22 cellular contexts compared by ENCODE assay signal in genomic region chrX:40607381-40607780, GRCh38. TPM values are rescaled to one million over a fixed set of nuclear protein-coding genes. Genes with fewer than 3 reads are reported as not detected.
DNase-seq lines count a peak whose midpoint lies in the region; ATAC-seq, FAIRE-seq and TF ChIP-seq lines count a peak whose summit lies in the region.
"Had no signal": no experiment of that assay in that cellular context is flagged by ENCODE, and none has a peak within 500 bp of the region (broad histone marks: within the 10 kb centered on the region; RNA-seq: fewer than 3 reads in every experiment).

No MANE protein-coding gene starts in this region.

- H3K27ac Mint-ChIP-seq in astrocyte (ENCODE audit: unreplicated experiment): no peak overlapping the region
- H3K27ac Mint-ChIP-seq: B cell; CD4-positive, CD25-positive, alpha-beta regulatory T cell; CD8-positive, alpha-beta T cell; GM23338; HFFc6 had no signal

- H3K79me2 ChIP-seq in astrocyte (ENCODE audit: insufficient read depth, low read length) (no peaks in the 10 kb centered on the region), PC-3 (ENCODE audit: low read length) (no peaks in the 10 kb centered on the region)

- TF ChIP-seq CTCF in AG09319 (IDR thresholded peaks at IDR 0.05; ENCODE audit: low read depth, low read length) (no peak), astrocyte (IDR thresholded peaks at IDR 0.05; ENCODE audit: insufficient read depth, low read depth, low read length) (no peak), PC-3 (conservative IDR thresholded peaks at IDR 0.05; ENCODE audit: low read depth, low read length) (no peak)

- H3K4me2 ChIP-seq in astrocyte (ENCODE audit: low read length) (no peak overlapping the region), PC-3 (ENCODE audit: low read length) (no peak overlapping the region)
- H3K4me2 ChIP-seq: A549, BLaER1, GM23338 had no signal

- H3K4me1 ChIP-seq in astrocyte (ENCODE audit: insufficient read depth, low read length): no peaks in the 10 kb centered on the region
- H3K4me1 ChIP-seq in PC-3 (ENCODE audit: insufficient read depth, low read length): no peaks in the 10 kb centered on the region
- H3K4me1 ChIP-seq: BLaER1, Caco-2, HAP-1 had no signal

- H3K27me3 ChIP-seq in astrocyte (ENCODE audit: insufficient read depth, low read length) (no peaks in the 10 kb centered on the region), PC-3 (ENCODE audit: low read length) (no peaks in the 10 kb centered on the region)
- H3K27me3 ChIP-seq: BLaER1 had no signal

- H3K9ac ChIP-seq in astrocyte (ENCODE audit: low read length): no peak overlapping the region
- no peak overlapping the region for H3K9ac ChIP-seq in PC-3 (ENCODE audit: low read length)
- H3K9ac ChIP-seq: BLaER1 had no signal

- POLR2A ChIA-PET in PC-3 (lab: Charles Lee; ENCODE audit: unreplicated experiment): no interaction called here

- DNase-seq in AG09319 (ENCODE audit: extremely low read depth, low read depth) (peak; percentile 14), astrocyte (ENCODE audit: low read depth) (no peak), fibroblast of peridontal ligament (ENCODE audit: extremely low read depth) (peak; percentile 19), substantia nigra (lab: John Stamatoyannopoulos, UW) (no peak), PC-3 (no peak)
- DNase-seq in activated naive CD4-positive, alpha-beta T cell treated with Interleukin-2 at 50 U/mL for 16 hours: no peak
- DNase-seq: Caco-2; CD4-positive, CD25-positive, alpha-beta regulatory T cell; CD8-positive, alpha-beta T cell; DMS153; EL; GDM1; HFFc6 had no signal

- H3K9me3 ChIP-seq in astrocyte (ENCODE audit: insufficient read depth, low read depth, low read length): no peaks in the 10 kb centered on the region
- H3K9me3 ChIP-seq in PC-3 (ENCODE audit: low read length): no peaks in the 10 kb centered on the region
- H3K9me3 ChIP-seq: A549, BLaER1, Caco-2, HAP-1 had no signal

- CTCF ChIA-PET in PC-3 (lab: Charles Lee): no interaction called here

- no TSS peak for BruUV-seq in PC-3 (replicated peaks; lab: Mats Ljungman, UMichigan)

- H4K20me1 ChIP-seq in astrocyte (ENCODE audit: insufficient read depth, low read length) (no peaks in the 10 kb centered on the region), PC-3 (ENCODE audit: low read length) (no peaks in the 10 kb centered on the region)
- H4K20me1 ChIP-seq: BLaER1 had no signal

- FAIRE-seq in astrocyte (lab: Jason Lieb, UNC): peak; percentile 49
- FAIRE-seq: A549, GM12878 had no signal

- no peaks in the 10 kb centered on the region for H3K36me3 Mint-ChIP-seq in astrocyte (ENCODE audit: low read depth, unreplicated experiment)

- H3K4me3 ChIP-seq in astrocyte (ENCODE audit: insufficient read depth, low read depth, low read length) (no peak overlapping the region), PC-3 (ENCODE audit: low read length) (no peak overlapping the region)
- H3K4me3 ChIP-seq: A549, BLaER1, GM12878, GM23338, HAP-1 had no signal

- ATAC-seq in PC-3: no peak
- ATAC-seq: A549; CD8-positive, alpha-beta T cell; GM12878; GM23338 had no signal

- H2AFZ ChIP-seq in astrocyte (ENCODE audit: low read depth, low read length): no peak overlapping the region
- no peak overlapping the region for H2AFZ ChIP-seq in PC-3 (ENCODE audit: low read length)
- H2AFZ ChIP-seq: GM23338 had no signal

- H3K27ac ChIP-seq in astrocyte (ENCODE audit: low read depth, low read length): no peak overlapping the region
- H3K27ac ChIP-seq in substantia nigra (ENCODE audit: low read depth, low read length, poor library complexity, severe bottlenecking): no peak overlapping the region
- no peak overlapping the region for H3K27ac ChIP-seq in PC-3 (ENCODE audit: low read length)
- H3K27ac ChIP-seq: 22Rv1, A549, BLaER1, C4-2B had no signal

- H3F3A ChIP-seq in PC-3 (ENCODE audit: low read length, unreplicated experiment): no peaks in the 10 kb centered on the region

- no peaks in the 10 kb centered on the region for H3K9me3 Mint-ChIP-seq in astrocyte (ENCODE audit: unreplicated experiment)
- H3K9me3 Mint-ChIP-seq: CD8-positive, alpha-beta T cell; GM23338; HFFc6 had no signal

- no peaks in the 10 kb centered on the region for H3K9me2 ChIP-seq in PC-3 (replicated peaks; ENCODE audit: low read length)

- no peaks in the 10 kb centered on the region for H3K36me3 ChIP-seq in astrocyte (ENCODE audit: insufficient read depth, low read length)
- H3K36me3 ChIP-seq in PC-3 (ENCODE audit: low read depth, low read length): no peaks in the 10 kb centered on the region

- H3K4me1 Mint-ChIP-seq in astrocyte (ENCODE audit: low read depth, unreplicated experiment): no peaks in the 10 kb centered on the region
- H3K4me1 Mint-ChIP-seq: B cell; CD4-positive, CD25-positive, alpha-beta regulatory T cell; GM23338 had no signal

- intact Hi-C loops in PC-3 (cut with micrococcal nuclease): no loop called here

- no peak overlapping the region for H3K4me3 Mint-ChIP-seq in astrocyte (ENCODE audit: unreplicated experiment)
- H3K4me3 Mint-ChIP-seq: B cell; CD4-positive, CD25-positive, alpha-beta regulatory T cell; CD8-positive, alpha-beta T cell; GM23338; HFFc6 had no signal

- no peaks in the 10 kb centered on the region for H3K27me3 Mint-ChIP-seq in astrocyte (ENCODE audit: low read depth, unreplicated experiment)
- H3K27me3 Mint-ChIP-seq: B cell; CD4-positive, CD25-positive, alpha-beta regulatory T cell had no signal

RNA-seq across cellular contexts. Expression of gene MPC1L, which starts 15.8 kb away (rescaled TPM):
- total RNA-seq in astrocyte: not detected in 2 replicates
- not detected in 2 replicates for total RNA-seq in PC-3 (2014; rRNA removed)
- total RNA-seq: B cell; Caco-2; CD4-positive, CD25-positive, alpha-beta regulatory T cell; CD8-positive, alpha-beta T cell; GM12878; GM23338; H4; HFFc6 had no signal

RNA-seq across cellular contexts. Expression of gene ATP6AP2, which starts 26.6 kb away (rescaled TPM):
- total RNA-seq in astrocyte (153 and 185 TPM in 2 replicates), PC-3 (2014; rRNA removed) (74.1 and 77.6 TPM in 2 replicates)

RNA-seq across cellular contexts. Expression of gene CXorf38, which starts 40.0 kb away (rescaled TPM):
- total RNA-seq in astrocyte: 12.8 and 12.9 TPM in 2 replicates
- 16.2 and 18.3 TPM in 2 replicates for total RNA-seq in PC-3 (2014; rRNA removed)

Comparison
In these comparisons a context has a peak if more than half of its experiments do, and no peak if none do; other contexts are left out.
1. DNase-seq: peak in AG09319 (single experiment) and fibroblast of peridontal ligament (single experiment); none in astrocyte (single experiment), activated naive CD4-positive, alpha-beta T cell treated with Interleukin-2 at 50 U/mL for 16 hours (single experiment), substantia nigra (0 of 49) and PC-3 (single experiment).